In the genomic region with DNA sequence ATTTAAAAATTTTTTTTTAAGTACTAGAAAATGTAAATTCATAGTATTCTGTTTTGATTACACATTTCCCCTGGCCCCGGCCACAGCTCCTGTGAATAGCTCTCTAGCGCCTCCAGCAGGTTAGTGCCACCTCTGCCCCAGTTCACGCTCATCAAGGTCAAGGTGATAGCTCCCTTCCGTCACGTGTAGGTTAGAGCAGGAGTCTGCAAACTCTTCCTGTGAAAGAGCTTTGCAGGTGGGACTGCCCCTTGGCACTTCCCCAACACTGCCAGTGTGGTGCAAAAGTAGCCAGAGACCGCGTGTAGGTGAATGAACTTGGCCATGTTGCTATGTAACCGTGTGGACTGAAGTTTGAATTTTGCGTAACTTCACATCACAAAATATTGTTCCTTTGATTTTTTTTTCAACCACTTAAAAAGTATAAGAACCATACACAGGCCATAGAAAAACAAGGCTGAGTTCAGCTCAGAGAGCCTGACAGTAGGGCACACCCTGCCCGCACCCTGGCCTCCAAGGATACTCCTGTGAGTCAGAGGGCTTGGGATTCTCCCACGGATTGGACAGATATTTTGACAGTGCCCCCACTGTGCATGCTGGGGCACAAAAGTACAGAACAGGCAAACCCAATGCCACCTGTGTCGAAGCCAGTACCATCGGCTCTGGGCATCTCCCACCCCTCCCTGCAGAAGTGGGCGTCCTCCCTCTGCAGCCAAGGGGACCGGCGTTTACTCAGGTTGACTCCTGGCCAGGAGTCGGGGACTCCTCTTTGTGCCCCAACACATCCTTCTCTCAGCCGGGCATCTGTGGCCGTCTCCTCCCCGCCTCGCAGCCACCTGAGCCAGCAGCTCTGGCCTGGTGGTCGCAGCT, we compare ENCODE assay signal across 7 cellular contexts.
A peak's percentile ranks its signal among the peaks of the same experiment; 100 is the strongest.
DNase-seq lines count a peak whose midpoint lies in the region; ATAC-seq and TF ChIP-seq lines count a peak whose summit lies in the region.

No MANE protein-coding gene starts in this region.

- TF ChIP-seq CTCF in GM12865 (IDR thresholded peaks at IDR 0.05; ENCODE audit: insufficient read depth, low read depth, low read length, missing control alignments) (peak; percentile 66), fibroblast of pulmonary artery (IDR thresholded peaks at IDR 0.05; ENCODE audit: low read length, missing control alignments) (peak; percentile 52)

- ATAC-seq in GM18861 (IDR thresholded peaks at IDR 0.05; ENCODE audit: unreplicated experiment), result no peak
- no peak for ATAC-seq in HG03175 (IDR thresholded peaks at IDR 0.05; ENCODE audit: unreplicated experiment)

- DNase-seq in GM12865 (ENCODE audit: low read depth) (peak; percentile 76), NCI-H526 (lab: John Stamatoyannopoulos, UW) (peak; percentile 26 to 61), fibroblast of pulmonary artery (ENCODE audit: low read depth) (peak; percentile 14)
- DNase-seq in activated CD8-positive, alpha-beta memory T cell treated with anti-CD3 and anti-CD28 coated beads, Interleukin-2, amount 50 U/mL, for 4 hours, result peak; percentile 77
- DNase-seq in stimulated activated CD4-positive, alpha-beta T cell treated with anti-CD3 and anti-CD28 coated beads, Interleukin-15, amount 100 ng/mL, for 1 hour (ENCODE audit: low read depth in 1 of 2, low spot score in 1 of 2), result peak; percentile 62 to 64

- H3K4me3 ChIP-seq in GM12865 (ENCODE audit: low read depth, low read length) (no peak overlapping the region), fibroblast of pulmonary artery (replicated peaks; ENCODE audit: low read depth, low read length) (no peak overlapping the region)

Comparison
In these comparisons a context has a peak if more than half of its experiments do, and no peak if none do; other contexts are left out.
1. DNase-seq: peak in every context shown above with its lines; median percentile 77 in activated CD8-positive, alpha-beta memory T cell treated with anti-CD3 and anti-CD28 coated beads, Interleukin-2, amount 50 U/mL, for 4 hours; 76 in GM12865; 63 in stimulated activated CD4-positive, alpha-beta T cell treated with anti-CD3 and anti-CD28 coated beads, Interleukin-15, amount 100 ng/mL, for 1 hour; 44 in NCI-H526; 14 in fibroblast of pulmonary artery.